Comparison of ENCODE assay signal across 8 cellular contexts in the genomic region with DNA sequence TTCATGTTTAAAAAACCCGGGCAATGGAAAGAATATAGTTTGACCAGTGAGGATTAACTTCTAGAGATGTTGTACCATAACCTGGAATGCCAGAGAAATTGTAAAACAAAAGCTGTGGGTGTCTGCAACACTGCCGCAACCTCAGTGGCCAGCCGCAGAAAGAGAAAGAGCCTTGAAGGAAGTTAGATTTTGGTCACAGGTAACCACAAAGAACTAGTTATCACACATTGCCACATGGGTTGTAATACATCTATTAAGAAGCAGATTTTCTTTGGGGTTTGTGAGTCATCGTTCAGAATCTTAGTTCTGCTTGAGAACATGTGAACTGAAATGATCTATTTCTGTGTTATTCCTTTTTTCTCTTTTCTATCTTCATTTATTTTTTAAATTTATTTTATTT.
DNase-seq lines count a peak whose midpoint lies in the region; ATAC-seq and TF ChIP-seq lines count a peak whose summit lies in the region.

No MANE protein-coding gene starts in this region.

- no peaks in the 10 kb centered on the region for H3K36me3 ChIP-seq in suprapubic skin

- H3K9me3 ChIP-seq in suprapubic skin = no peaks in the 10 kb centered on the region

- TF ChIP-seq POLR2A in suprapubic skin (IDR thresholded peaks at IDR 0.05) = no peak

- POLR2A ChIA-PET in GM10248 (lab: Yijun Ruan, JAX) = no interaction called here

- TF ChIP-seq CTCF in GM10248 (IDR thresholded peaks at IDR 0.05; ENCODE audit: control extremely low read depth, extremely low read depth, low read depth, missing control alignments) = no peak
- TF ChIP-seq CTCF in suprapubic skin (IDR thresholded peaks at IDR 0.05) = no peak

- peaks cover 40% of the 10 kb centered on the region for H3K27me3 Mint-ChIP-seq in activated T-cell treated with anti-CD3 and anti-CD28 coated beads, Interleukin-2, amount 50 U/mL, for 4 hours (ENCODE audit: low read depth)

- H3K4me3 Mint-ChIP-seq in activated T-cell treated with anti-CD3 and anti-CD28 coated beads, Interleukin-2, amount 50 U/mL, for 4 hours = no peak overlapping the region

- no peaks in the 10 kb centered on the region for H3K27me3 ChIP-seq in suprapubic skin

- no peaks in the 10 kb centered on the region for H3K36me3 Mint-ChIP-seq in activated T-cell treated with anti-CD3 and anti-CD28 coated beads, Interleukin-2, amount 50 U/mL, for 4 hours (ENCODE audit: insufficient read depth)

- CTCF ChIA-PET in GM10248 (lab: Yijun Ruan, JAX) = interaction anchor here (0.9 kb wide), 1 partner anchor 13 kb away, joined by 4 read pairs; no protein-coding TSS in a partner anchor

- peak; percentile 94 for ATAC-seq in HG03442 (IDR thresholded peaks at IDR 0.05; ENCODE audit: unreplicated experiment)
- ATAC-seq in activated T-cell treated with anti-CD3 and anti-CD28 coated beads, Interleukin-2, amount 50 U/mL, for 4 hours = peak; percentile 82 to 93

- no peak overlapping the region for H3K4me3 ChIP-seq in suprapubic skin

- 63% methylated on average over 4 of the region's 4 CpGs for WGBS in suprapubic skin

- no peak for TF ChIP-seq EP300 in suprapubic skin (IDR thresholded peaks at IDR 0.05)

- DNase-seq in A172 (ENCODE audit: low spot score) (peak; percentile 75), GM19240 (ENCODE audit: insufficient read length, low spot score) (peak; percentile 25), GM10248 (ENCODE audit: extremely low spot score) (no peak), suprapubic skin (ENCODE audit: low spot score in 2 of 2) (no peak), activated gamma-delta T cell treated with Interleukin-2 at 50 U/mL for 16 hours (no peak)
- DNase-seq in activated T-cell treated with anti-CD3 and anti-CD28 coated beads, Interleukin-2, amount 50 U/mL, for 4 hours = no peak
- peak; percentile 10 for DNase-seq in stimulated activated CD8-positive, alpha-beta memory T cell treated with anti-CD3 and anti-CD28 coated beads, Interleukin-12 subunit alpha, Interleukin-12 subunit beta, amount 100 ng/mL, for 24 hours (ENCODE audit: extremely low read depth)

- H3K4me1 ChIP-seq in suprapubic skin = no peaks in the 10 kb centered on the region

- no peak overlapping the region for H3K27ac ChIP-seq in suprapubic skin

- no peaks in the 10 kb centered on the region for H3K9me3 Mint-ChIP-seq in activated T-cell treated with anti-CD3 and anti-CD28 coated beads, Interleukin-2, amount 50 U/mL, for 4 hours

- peaks cover 3% of the 10 kb centered on the region for H3K4me1 Mint-ChIP-seq in activated T-cell treated with anti-CD3 and anti-CD28 coated beads, Interleukin-2, amount 50 U/mL, for 4 hours (ENCODE audit: low read depth)

Comparison
In these comparisons a context has a peak if more than half of its experiments do, and no peak if none do; other contexts are left out.
1. DNase-seq: peak in A172 (single experiment), GM19240 (single experiment) and stimulated activated CD8-positive, alpha-beta memory T cell treated with anti-CD3 and anti-CD28 coated beads, Interleukin-12 subunit alpha, Interleukin-12 subunit beta, amount 100 ng/mL, for 24 hours (single experiment); none in activated T-cell treated with anti-CD3 and anti-CD28 coated beads, Interleukin-2, amount 50 U/mL, for 4 hours (single experiment), GM10248 (single experiment), suprapubic skin (0 of 2) and activated gamma-delta T cell treated with Interleukin-2 at 50 U/mL for 16 hours (single experiment).